1 cellular context compared by ENCODE assay signal in the genomic region with DNA sequence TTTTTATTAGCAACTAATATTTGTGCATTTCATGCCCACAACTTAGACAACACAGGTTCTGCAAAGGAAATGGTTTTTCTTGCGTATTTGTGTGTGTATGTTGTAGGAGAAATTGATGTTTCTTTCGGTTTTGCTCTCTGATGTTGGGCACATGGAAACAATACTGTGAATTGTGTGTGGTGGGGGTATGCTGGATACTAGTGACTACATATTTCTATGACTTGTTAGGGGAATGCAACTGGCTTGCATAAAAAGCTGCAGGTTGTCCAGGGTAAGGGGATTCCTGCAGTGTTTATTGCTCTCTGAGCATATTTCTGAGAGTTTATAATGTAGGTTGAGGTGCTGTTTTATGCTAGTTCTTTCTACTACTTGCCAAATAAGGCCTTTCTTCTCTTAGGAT.
TF ChIP-seq lines count a peak whose summit lies in the region.

No MANE protein-coding gene starts in this region.

TF ChIP-seq in HepG2, 621 proteins besides CTCF, POLR2A, EP300 and RAD21:
- TF ChIP-seq HCFC1 (IDR thresholded peaks at IDR 0.05; ENCODE audit: low read depth, low read length) (no peak), ARNT2 (CRISPR knock-in tag; IDR thresholded peaks at IDR 0.05; ENCODE audit: low read depth) (no peak), RFX5 (IDR thresholded peaks at IDR 0.05; ENCODE audit: low read depth, low read length) (no peak), CEBPG (CRISPR knock-in tag; IDR thresholded peaks at IDR 0.05) (no peak), POGZ (CRISPR knock-in tag; IDR thresholded peaks at IDR 0.05) (no peak), MBD4 (IDR thresholded peaks at IDR 0.05; ENCODE audit: borderline replicate concordance, low read length) (no peak), ZNF230 (CRISPR knock-in tag; IDR thresholded peaks at IDR 0.05) (no peak), XBP1 (CRISPR knock-in tag; IDR thresholded peaks at IDR 0.05) (no peak), BRCA1 (CRISPR knock-in tag; IDR thresholded peaks at IDR 0.05) (no peak), ZNF3 (CRISPR knock-in tag; IDR thresholded peaks at IDR 0.05) (no peak), KMT2B (CRISPR knock-in tag; IDR thresholded peaks at IDR 0.05) (no peak)
- TF ChIP-seq, protein P1, sequence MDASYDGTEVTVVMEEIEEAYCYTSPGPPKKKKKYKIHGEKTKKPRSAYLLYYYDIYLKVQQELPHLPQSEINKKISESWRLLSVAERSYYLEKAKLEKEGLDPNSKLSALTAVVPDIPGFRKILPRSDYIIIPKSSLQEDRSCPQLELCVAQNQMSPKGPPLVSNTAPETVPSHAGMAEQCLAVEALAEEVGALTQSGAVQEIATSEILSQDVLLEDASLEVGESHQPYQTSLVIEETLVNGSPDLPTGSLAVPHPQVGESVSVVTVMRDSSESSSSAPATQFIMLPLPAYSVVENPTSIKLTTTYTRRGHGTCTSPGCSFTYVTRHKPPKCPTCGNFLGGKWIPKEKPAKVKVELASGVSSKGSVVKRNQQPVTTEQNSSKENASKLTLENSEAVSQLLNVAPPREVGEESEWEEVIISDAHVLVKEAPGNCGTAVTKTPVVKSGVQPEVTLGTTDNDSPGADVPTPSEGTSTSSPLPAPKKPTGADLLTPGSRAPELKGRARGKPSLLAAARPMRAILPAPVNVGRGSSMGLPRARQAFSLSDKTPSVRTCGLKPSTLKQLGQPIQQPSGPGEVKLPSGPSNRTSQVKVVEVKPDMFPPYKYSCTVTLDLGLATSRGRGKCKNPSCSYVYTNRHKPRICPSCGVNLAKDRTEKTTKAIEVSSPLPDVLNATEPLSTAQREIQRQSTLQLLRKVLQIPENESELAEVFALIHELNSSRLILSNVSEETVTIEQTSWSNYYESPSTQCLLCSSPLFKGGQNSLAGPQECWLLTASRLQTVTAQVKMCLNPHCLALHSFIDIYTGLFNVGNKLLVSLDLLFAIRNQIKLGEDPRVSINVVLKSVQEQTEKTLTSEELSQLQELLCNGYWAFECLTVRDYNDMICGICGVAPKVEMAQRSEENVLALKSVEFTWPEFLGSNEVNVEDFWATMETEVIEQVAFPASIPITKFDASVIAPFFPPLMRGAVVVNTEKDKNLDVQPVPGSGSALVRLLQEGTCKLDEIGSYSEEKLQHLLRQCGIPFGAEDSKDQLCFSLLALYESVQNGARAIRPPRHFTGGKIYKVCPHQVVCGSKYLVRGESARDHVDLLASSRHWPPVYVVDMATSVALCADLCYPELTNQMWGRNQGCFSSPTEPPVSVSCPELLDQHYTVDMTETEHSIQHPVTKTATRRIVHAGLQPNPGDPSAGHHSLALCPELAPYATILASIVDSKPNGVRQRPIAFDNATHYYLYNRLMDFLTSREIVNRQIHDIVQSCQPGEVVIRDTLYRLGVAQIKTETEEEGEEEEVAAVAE (CRISPR knock-in tag; IDR thresholded peaks at IDR 0.05; ENCODE audit: borderline replicate concordance) = no peak
- TF ChIP-seq, protein P2, sequence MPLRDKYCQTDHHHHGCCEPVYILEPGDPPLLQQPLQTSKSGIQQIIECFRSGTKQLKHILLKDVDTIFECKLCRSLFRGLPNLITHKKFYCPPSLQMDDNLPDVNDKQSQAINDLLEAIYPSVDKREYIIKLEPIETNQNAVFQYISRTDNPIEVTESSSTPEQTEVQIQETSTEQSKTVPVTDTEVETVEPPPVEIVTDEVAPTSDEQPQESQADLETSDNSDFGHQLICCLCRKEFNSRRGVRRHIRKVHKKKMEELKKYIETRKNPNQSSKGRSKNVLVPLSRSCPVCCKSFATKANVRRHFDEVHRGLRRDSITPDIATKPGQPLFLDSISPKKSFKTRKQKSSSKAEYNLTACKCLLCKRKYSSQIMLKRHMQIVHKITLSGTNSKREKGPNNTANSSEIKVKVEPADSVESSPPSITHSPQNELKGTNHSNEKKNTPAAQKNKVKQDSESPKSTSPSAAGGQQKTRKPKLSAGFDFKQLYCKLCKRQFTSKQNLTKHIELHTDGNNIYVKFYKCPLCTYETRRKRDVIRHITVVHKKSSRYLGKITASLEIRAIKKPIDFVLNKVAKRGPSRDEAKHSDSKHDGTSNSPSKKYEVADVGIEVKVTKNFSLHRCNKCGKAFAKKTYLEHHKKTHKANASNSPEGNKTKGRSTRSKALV (CRISPR knock-in tag; IDR thresholded peaks at IDR 0.05) = no peak
- TF ChIP-seq, protein P3, sequence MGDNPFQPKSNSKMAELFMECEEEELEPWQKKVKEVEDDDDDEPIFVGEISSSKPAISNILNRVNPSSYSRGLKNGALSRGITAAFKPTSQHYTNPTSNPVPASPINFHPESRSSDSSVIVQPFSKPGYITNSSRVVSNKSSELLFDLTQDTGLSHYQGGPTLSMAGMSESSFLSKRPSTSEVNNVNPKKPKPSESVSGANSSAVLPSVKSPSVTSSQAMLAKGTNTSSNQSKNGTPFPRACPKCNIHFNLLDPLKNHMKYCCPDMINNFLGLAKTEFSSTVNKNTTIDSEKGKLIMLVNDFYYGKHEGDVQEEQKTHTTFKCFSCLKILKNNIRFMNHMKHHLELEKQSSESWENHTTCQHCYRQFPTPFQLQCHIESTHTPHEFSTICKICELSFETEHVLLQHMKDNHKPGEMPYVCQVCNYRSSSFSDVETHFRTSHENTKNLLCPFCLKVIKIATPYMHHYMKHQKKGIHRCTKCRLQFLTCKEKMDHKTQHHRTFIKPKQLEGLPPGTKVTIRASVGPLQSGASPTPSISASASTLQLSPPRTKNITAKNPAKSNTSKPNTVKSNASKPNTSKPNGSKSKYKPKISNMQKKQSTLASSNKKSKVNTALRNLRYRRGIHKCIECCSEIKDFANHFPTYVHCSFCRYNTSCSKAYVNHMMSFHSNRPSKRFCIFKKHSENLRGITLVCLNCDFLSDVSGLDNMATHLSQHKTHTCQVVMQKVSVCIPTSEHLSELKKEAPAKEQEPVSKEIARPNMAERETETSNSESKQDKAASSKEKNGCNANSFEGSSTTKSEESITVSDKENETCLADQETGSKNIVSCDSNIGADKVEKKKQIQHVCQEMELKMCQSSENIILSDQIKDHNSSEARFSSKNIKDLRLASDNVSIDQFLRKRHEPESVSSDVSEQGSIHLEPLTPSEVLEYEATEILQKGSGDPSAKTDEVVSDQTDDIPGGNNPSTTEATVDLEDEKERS (CRISPR knock-in tag; IDR thresholded peaks at IDR 0.05) = no peak
- TF ChIP-seq, protein P4, sequence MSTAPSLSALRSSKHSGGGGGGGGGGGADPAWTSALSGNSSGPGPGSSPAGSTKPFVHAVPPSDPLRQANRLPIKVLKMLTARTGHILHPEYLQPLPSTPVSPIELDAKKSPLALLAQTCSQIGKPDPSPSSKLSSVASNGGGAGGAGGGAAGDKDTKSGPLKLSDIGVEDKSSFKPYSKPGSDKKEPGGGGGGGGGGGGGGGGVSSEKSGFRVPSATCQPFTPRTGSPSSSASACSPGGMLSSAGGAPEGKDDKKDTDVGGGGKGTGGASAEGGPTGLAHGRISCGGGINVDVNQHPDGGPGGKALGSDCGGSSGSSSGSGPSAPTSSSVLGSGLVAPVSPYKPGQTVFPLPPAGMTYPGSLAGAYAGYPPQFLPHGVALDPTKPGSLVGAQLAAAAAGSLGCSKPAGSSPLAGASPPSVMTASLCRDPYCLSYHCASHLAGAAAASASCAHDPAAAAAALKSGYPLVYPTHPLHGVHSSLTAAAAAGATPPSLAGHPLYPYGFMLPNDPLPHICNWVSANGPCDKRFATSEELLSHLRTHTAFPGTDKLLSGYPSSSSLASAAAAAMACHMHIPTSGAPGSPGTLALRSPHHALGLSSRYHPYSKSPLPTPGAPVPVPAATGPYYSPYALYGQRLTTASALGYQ (CRISPR knock-in tag; IDR thresholded peaks at IDR 0.05) = no peak
